In the genomic region with DNA sequence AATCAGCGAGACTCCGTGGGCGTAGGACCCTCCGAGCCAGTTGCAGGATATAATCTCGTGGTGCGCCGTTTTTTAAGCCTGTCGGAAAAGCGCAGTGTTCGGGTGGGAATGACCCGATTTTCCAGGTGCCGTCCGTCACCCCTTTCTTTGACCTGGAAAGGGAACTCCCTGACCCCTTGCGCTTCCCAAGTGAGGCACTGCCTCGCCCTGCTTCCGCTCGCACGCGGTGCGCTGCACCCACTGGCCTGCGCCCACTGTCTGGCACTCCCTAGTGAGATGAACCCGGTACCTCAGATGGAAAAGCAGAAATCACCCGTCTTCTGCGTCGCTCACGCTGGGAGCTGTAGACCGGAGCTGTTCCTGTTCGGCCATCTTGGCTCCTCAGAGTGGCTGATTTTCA, we compare ENCODE assay signal across 7 cellular contexts.
DNase-seq lines count a peak whose midpoint lies in the region; TF ChIP-seq lines count a peak whose summit lies in the region.
"Not testable (repeated sequence)": the region's sequence is repeated elsewhere in the genome, so short reads cannot be mapped to it uniquely, and the experiment has no call there.

No MANE protein-coding gene starts in this region.

- H3K27me3 Mint-ChIP-seq in H9 (ENCODE audit: low read depth); brain; nephron progenitor cell (ENCODE audit: low read depth, poor library complexity); osteocyte (ENCODE audit: unreplicated experiment): not testable (repeated sequence)

- H3K4ac ChIP-seq in H9 (ENCODE audit: low read depth, low read length) = not testable (repeated sequence)

- peaks cover 16 to 19% of the 10 kb centered on the region in 2 experiments for H3K4me1 Mint-ChIP-seq in H9
- H3K4me1 Mint-ChIP-seq in brain; nephron progenitor cell; osteocyte (ENCODE audit: unreplicated experiment): not testable (repeated sequence)

- H3K79me1 ChIP-seq in H9 (ENCODE audit: insufficient read depth, low read depth, low read length, poor library complexity, severe bottlenecking) = not testable (repeated sequence)

- not testable (repeated sequence) for H4K8ac ChIP-seq in H9 (replicated peaks; ENCODE audit: insufficient read length, low read depth, low read length)

- H4K5ac ChIP-seq in H9 (ENCODE audit: insufficient read length, low read depth, low read length) = not testable (repeated sequence)

- not testable (repeated sequence) for H2AK5ac ChIP-seq in H9 (ENCODE audit: insufficient read length, low read length)

- DNase-seq in ELF-1 (ENCODE audit: low read depth, low spot score) = peak; percentile 36
- not testable (repeated sequence) for DNase-seq in H9; NT2/D1 (ENCODE audit: low read depth, low spot score); nephron progenitor cell; osteocyte (ENCODE audit: extremely low spot score, unreplicated experiment)

- H3K18ac ChIP-seq in H9 (ENCODE audit: insufficient read length, low read depth, low read length) = peak overlapping the region; percentile 72

- H3K36me3 ChIP-seq in NT2/D1 (ENCODE audit: insufficient read depth, insufficient read length, low read length); iPS-18a (ENCODE audit: control insufficient read depth, low read depth, low read length): not testable (repeated sequence)

- H3K4me1 ChIP-seq in H9 (ENCODE audit: insufficient read depth, low read length); NT2/D1 (ENCODE audit: insufficient read depth, insufficient read length); iPS-18a (ENCODE audit: control insufficient read depth, low read depth, low read length): not testable (repeated sequence)

- H3K56ac ChIP-seq in H9 (ENCODE audit: insufficient read length, low read depth, low read length) = not testable (repeated sequence)

- not testable (repeated sequence) for H4K20me1 ChIP-seq in H9 (ENCODE audit: control insufficient read depth, insufficient read depth, insufficient read length)

- H3K79me2 ChIP-seq in H9 (ENCODE audit: insufficient read depth, low read length) = not testable (repeated sequence)

- H3K9me3 Mint-ChIP-seq in H9 (peaks cover 5 to 14% of the 10 kb centered on the region in 2 experiments; a peak in 4 of 5 replicates), nephron progenitor cell (peaks cover 26% of the 10 kb centered on the region)
- not testable (repeated sequence) for H3K9me3 Mint-ChIP-seq in brain; osteocyte (ENCODE audit: unreplicated experiment)

- not testable (repeated sequence) for H3K9me3 ChIP-seq in H9 (ENCODE audit: control insufficient read depth, low read depth, low read length); iPS-18a (ENCODE audit: control insufficient read depth, low read depth, low read length)
- H3K9me3 ChIP-seq in NT2/D1 (ENCODE audit: insufficient read depth, low read length) = peaks cover 15% of the 10 kb centered on the region; the same call in 1 of the 2 replicates

- peak overlapping the region; percentile 70 to 72 for H3K4me3 Mint-ChIP-seq in H9
- H3K4me3 Mint-ChIP-seq in brain = peak overlapping the region in 3 of 5 experiments; percentile 45 to 84 (median 70)
- H3K4me3 Mint-ChIP-seq in nephron progenitor cell = peak overlapping the region; percentile 52
- peak overlapping the region; percentile 79 for H3K4me3 Mint-ChIP-seq in osteocyte (ENCODE audit: unreplicated experiment)

- H3K4me2 ChIP-seq in H9 (ENCODE audit: insufficient read depth, insufficient read length, low read length) = peak overlapping the region; percentile 39

- H3K36me3 Mint-ChIP-seq in H9 (ENCODE audit: insufficient read depth in 1 of 3, low read depth in 3 of 3) (peaks cover 3 to 16% (median 10%) of the 10 kb centered on the region in 3 experiments; a peak in 6 of 7 replicates), nephron progenitor cell (ENCODE audit: low read depth) (peaks cover 13% of the 10 kb centered on the region)
- not testable (repeated sequence) for H3K36me3 Mint-ChIP-seq in brain; osteocyte (ENCODE audit: unreplicated experiment)

- not testable (repeated sequence) for H3T11ph ChIP-seq in H9 (ENCODE audit: low read length)

- H3K27ac Mint-ChIP-seq in H9 (peak overlapping the region; percentile 71 to 99 (median 98)), brain (peak overlapping the region in 2 of 5 experiments; percentile 57 to 99), nephron progenitor cell (peak overlapping the region; percentile 45), osteocyte (ENCODE audit: unreplicated experiment) (peak overlapping the region; percentile 87)

- H2BK12ac ChIP-seq in H9 (ENCODE audit: insufficient read length, low read depth, low read length) = not testable (repeated sequence)

- H3K23ac ChIP-seq in H9 (ENCODE audit: insufficient read length, low read depth, low read length) = not testable (repeated sequence)

- not testable (repeated sequence) for H2BK15ac ChIP-seq in H9 (ENCODE audit: low read depth, low read length)

- not testable (repeated sequence) for H4K91ac ChIP-seq in H9 (ENCODE audit: insufficient read length, low read depth, low read length)

- H3K23me2 ChIP-seq in H9 (ENCODE audit: insufficient read length, low read depth, low read length, poor library complexity, severe bottlenecking) = not testable (repeated sequence)

- not testable (repeated sequence) for H3K27ac ChIP-seq in H9 (ENCODE audit: insufficient read length, low read depth, low read length); iPS-18a (ENCODE audit: low read length)

- not testable (repeated sequence) for H2AFZ ChIP-seq in H9 (ENCODE audit: low read length)

- peak overlapping the region; percentile 47 for H3K9ac ChIP-seq in H9 (ENCODE audit: extremely low read depth, insufficient read length, low read length)
- H3K9ac ChIP-seq in NT2/D1 (ENCODE audit: insufficient read length, low read depth) = peak overlapping the region; percentile 42
- not testable (repeated sequence) for H3K9ac ChIP-seq in iPS-18a (ENCODE audit: low read length)

- H3K4me3 ChIP-seq in NT2/D1 (ENCODE audit: insufficient read length, low read depth) (peak overlapping the region; percentile 37), iPS-18a (ENCODE audit: low read length) (peak overlapping the region; percentile 41)

- H3K27me3 ChIP-seq in H9 (ENCODE audit: insufficient read depth, low read length); NT2/D1 (ENCODE audit: insufficient read depth, insufficient read length); iPS-18a (ENCODE audit: control insufficient read depth, insufficient read depth, low read length): not testable (repeated sequence)

- H3K14ac ChIP-seq in H9 (ENCODE audit: insufficient read depth, low read length) = peak overlapping the region; percentile 95

- whole genome bisulfite sequencing in H9 (ENCODE audit: extremely low coverage, insufficient read length, low lambda C conversion rate) = no CpG with 5 or more reads among the region's 28 CpGs

- H2BK20ac ChIP-seq in H9 (ENCODE audit: low read depth, low read length, poor library complexity, severe bottlenecking) = not testable (repeated sequence)

- not testable (repeated sequence) for H2BK120ac ChIP-seq in H9 (ENCODE audit: low read depth, low read length, poor library complexity, severe bottlenecking)

- not testable (repeated sequence) for TF ChIP-seq CTCF in H9 (conservative IDR thresholded peaks at IDR 0.05); brain (conservative IDR thresholded peaks at IDR 0.05); nephron progenitor cell (IDR thresholded peaks at IDR 0.05); osteocyte (IDR thresholded peaks at IDR 0.05)

- H2BK5ac ChIP-seq in H9 (ENCODE audit: insufficient read length, low read length) = not testable (repeated sequence)
